In the genomic region with DNA sequence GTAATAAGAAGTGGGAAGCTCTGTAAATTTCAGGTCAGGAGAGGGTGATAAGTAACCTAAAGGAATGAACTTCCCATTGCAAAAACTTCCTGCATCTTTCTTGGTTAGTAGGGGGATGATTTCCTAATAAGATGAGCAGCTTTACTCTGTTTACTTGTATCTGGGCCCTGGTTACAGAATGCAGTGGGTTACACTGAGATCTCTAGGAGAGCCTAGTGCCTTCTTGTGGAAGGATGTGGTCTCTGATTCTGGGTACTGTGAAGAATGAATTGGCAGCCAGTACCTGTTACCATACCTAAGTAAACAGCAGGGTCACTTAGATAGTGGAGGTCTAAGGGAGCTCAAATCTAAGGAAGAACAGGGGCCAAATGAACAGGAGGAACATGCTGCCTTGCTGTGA, we compare ENCODE assay signal across 11 cellular contexts.
DNase-seq lines count a peak whose midpoint lies in the region; ATAC-seq and TF ChIP-seq lines count a peak whose summit lies in the region.
"Had no signal": no experiment of that assay in that cellular context is flagged by ENCODE, and none has a peak within 500 bp of the region (broad histone marks: within the 10 kb centered on the region; RNA-seq: fewer than 3 reads in every experiment).

No MANE protein-coding gene starts in this region.

- peaks cover 13% of the 10 kb centered on the region for H3K4me1 ChIP-seq in lower lobe of right lung

- no peaks in the 10 kb centered on the region for H3K9me3 Mint-ChIP-seq in activated T-helper 1 cell treated with anti-CD3 and anti-CD28 coated beads, Interleukin-12 subunit alpha, Interleukin-12 subunit beta, Interleukin-2, Interleukin-4 antibody, amounts not matched to agents 30 ng/mL and 10 ng/mL and 1 ng/mL, durations not matched to agents 14 hours and 24 hours and 36 hours

- peak overlapping the region; percentile 47 for H3K27ac Mint-ChIP-seq in activated T-helper 1 cell treated with anti-CD3 and anti-CD28 coated beads, Interleukin-12 subunit alpha, Interleukin-12 subunit beta, Interleukin-2, Interleukin-4 antibody, amounts not matched to agents 30 ng/mL and 10 ng/mL and 1 ng/mL, durations not matched to agents 14 hours and 24 hours and 36 hours

- intact Hi-C loops in activated T-helper 1 cell treated with anti-CD3 and anti-CD28 coated beads, Interleukin-12 subunit alpha, Interleukin-12 subunit beta, Interleukin-2, Interleukin-4 antibody, amounts not matched to agents 30 ng/mL and 10 ng/mL and 1 ng/mL, durations not matched to agents 14 hours and 24 hours and 36 hours (cut with micrococcal nuclease) = loop anchor here (10.0 kb wide), 2 partner anchors 162 to 438 kb away; partner anchors contain the start of gene TMEM184C
- intact Hi-C loops in lower lobe of right lung (cut with DNase I) = no loop called here

- no peaks in the 10 kb centered on the region for H3K27me3 Mint-ChIP-seq in activated T-helper 1 cell treated with anti-CD3 and anti-CD28 coated beads, Interleukin-12 subunit alpha, Interleukin-12 subunit beta, Interleukin-2, Interleukin-4 antibody, amounts not matched to agents 30 ng/mL and 10 ng/mL and 1 ng/mL, durations not matched to agents 14 hours and 24 hours and 36 hours (ENCODE audit: insufficient read depth)

- no peak overlapping the region for H3K4me3 ChIP-seq in GM12865 (ENCODE audit: low read depth, low read length)
- H3K4me3 ChIP-seq in lower lobe of right lung = no peak overlapping the region
- H3K4me3 ChIP-seq: body of pancreas, SJCRH30 had no signal

- ATAC-seq in lower lobe of right lung (peak; percentile 24 to 57), HG02623 (IDR thresholded peaks at IDR 0.05; ENCODE audit: unreplicated experiment) (no peak)
- ATAC-seq: body of pancreas had no signal

- H3K4me3 Mint-ChIP-seq in activated T-helper 1 cell treated with anti-CD3 and anti-CD28 coated beads, Interleukin-12 subunit alpha, Interleukin-12 subunit beta, Interleukin-2, Interleukin-4 antibody, amounts not matched to agents 30 ng/mL and 10 ng/mL and 1 ng/mL, durations not matched to agents 14 hours and 24 hours and 36 hours = peak overlapping the region; percentile 25

- no peak for TF ChIP-seq CTCF in C4-2B (conservative IDR thresholded peaks at IDR 0.05)
- no peak for TF ChIP-seq CTCF in GM12865 (IDR thresholded peaks at IDR 0.05; ENCODE audit: insufficient read depth, low read depth, low read length, missing control alignments)
- no peak for TF ChIP-seq CTCF in lower lobe of right lung (IDR thresholded peaks at IDR 0.05)
- TF ChIP-seq CTCF in GM10266 (IDR thresholded peaks at IDR 0.05; ENCODE audit: control insufficient read depth, insufficient read depth, low read depth, missing control alignments) = no peak

- peaks cover 61% of the 10 kb centered on the region for H3K4me1 Mint-ChIP-seq in activated T-helper 1 cell treated with anti-CD3 and anti-CD28 coated beads, Interleukin-12 subunit alpha, Interleukin-12 subunit beta, Interleukin-2, Interleukin-4 antibody, amounts not matched to agents 30 ng/mL and 10 ng/mL and 1 ng/mL, durations not matched to agents 14 hours and 24 hours and 36 hours (ENCODE audit: low read depth)

- no peaks in the 10 kb centered on the region for H3K27me3 ChIP-seq in lower lobe of right lung (ENCODE audit: low read depth)
- H3K27me3 ChIP-seq: body of pancreas, SJCRH30 had no signal

- H3K9me3 ChIP-seq in lower lobe of right lung = no peaks in the 10 kb centered on the region
- H3K9me3 ChIP-seq: body of pancreas, SJCRH30 had no signal

- H3K36me3 Mint-ChIP-seq in activated T-helper 1 cell treated with anti-CD3 and anti-CD28 coated beads, Interleukin-12 subunit alpha, Interleukin-12 subunit beta, Interleukin-2, Interleukin-4 antibody, amounts not matched to agents 30 ng/mL and 10 ng/mL and 1 ng/mL, durations not matched to agents 14 hours and 24 hours and 36 hours (ENCODE audit: low read depth) = peaks cover 2% of the 10 kb centered on the region

- peaks cover 6% of the 10 kb centered on the region for H3K36me3 ChIP-seq in lower lobe of right lung

- DNase-seq in GM12865 (ENCODE audit: low read depth) (peak; percentile 24), lower lobe of right lung (no peak), GM10266 (ENCODE audit: extremely low spot score) (no peak)
- DNase-seq in activated T-helper 1 cell treated with anti-CD3 and anti-CD28 coated beads, Interleukin-12 subunit alpha, Interleukin-12 subunit beta, Interleukin-2, Interleukin-4 antibody, amounts not matched to agents 30 ng/mL and 10 ng/mL and 1 ng/mL, durations not matched to agents 14 hours and 24 hours and 36 hours (ENCODE audit: low spot score) = peak; percentile 34
- DNase-seq in activated CD8-positive, alpha-beta memory T cell treated with anti-CD3 and anti-CD28 coated beads, Interleukin-2, amount 50 U/mL, for 4 hours = no peak
- DNase-seq in activated effector memory CD4-positive, alpha-beta T cell treated with anti-CD3 and anti-CD28 coated beads, Interleukin-2, amount 50 U/mL, for 16 hours = no peak
- DNase-seq: activated CD4-positive, alpha-beta T cell treated with anti-CD3 and anti-CD28 coated beads, Interleukin-2, amount 50 U/mL, for 4 hours; body of pancreas; SJCRH30 had no signal

- H3K27ac ChIP-seq in C4-2B (peak overlapping the region; percentile 57; the same call in 1 of the 2 replicates), lower lobe of right lung (no peak overlapping the region)
- H3K27ac ChIP-seq: body of pancreas, SJCRH30 had no signal

Comparison
In these comparisons a context has a peak if more than half of its experiments do, and no peak if none do; other contexts are left out.
1. DNase-seq: peak in GM12865 (single experiment) and activated T-helper 1 cell treated with anti-CD3 and anti-CD28 coated beads, Interleukin-12 subunit alpha, Interleukin-12 subunit beta, Interleukin-2, Interleukin-4 antibody, amounts not matched to agents 30 ng/mL and 10 ng/mL and 1 ng/mL, durations not matched to agents 14 hours and 24 hours and 36 hours (single experiment); none in lower lobe of right lung (single experiment), GM10266 (single experiment), activated CD8-positive, alpha-beta memory T cell treated with anti-CD3 and anti-CD28 coated beads, Interleukin-2, amount 50 U/mL, for 4 hours (single experiment) and activated effector memory CD4-positive, alpha-beta T cell treated with anti-CD3 and anti-CD28 coated beads, Interleukin-2, amount 50 U/mL, for 16 hours (single experiment).